24 cellular contexts compared by ENCODE assay signal in the genomic region with DNA sequence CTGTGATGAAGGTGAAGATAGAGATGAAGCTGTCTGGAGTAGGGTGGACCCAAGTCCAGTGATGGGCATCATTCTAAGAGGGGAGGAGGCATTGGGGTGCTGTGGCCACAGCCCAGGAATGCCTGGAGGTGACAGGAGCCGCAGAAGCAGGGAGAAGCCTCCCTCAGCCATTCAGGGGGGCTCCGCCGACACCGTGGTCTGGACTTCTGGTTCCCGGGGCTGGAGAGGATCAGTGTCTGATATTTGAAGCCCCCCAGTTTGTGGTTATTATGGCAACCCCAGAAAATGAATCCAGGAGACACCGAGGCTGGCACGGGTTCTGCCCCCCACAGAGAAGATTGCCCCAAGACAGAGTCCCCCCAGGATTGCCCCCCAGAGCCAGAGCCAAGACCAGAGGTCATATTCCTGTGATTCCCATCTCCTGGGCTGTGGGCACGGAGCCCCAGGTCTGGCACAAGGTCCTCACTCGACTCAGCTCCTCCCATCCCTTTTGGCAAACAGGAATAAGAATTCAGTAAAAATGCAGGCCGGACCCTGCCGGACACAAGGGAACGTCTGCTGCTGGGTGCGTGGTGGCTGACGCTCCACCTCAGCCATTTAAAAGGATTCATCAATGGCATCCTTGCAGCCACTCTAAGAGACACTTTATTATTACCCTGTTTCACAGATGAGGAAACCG.
A peak's percentile ranks its signal among the peaks of the same experiment; 100 is the strongest.
DNase-seq lines count a peak whose midpoint lies in the region; ATAC-seq and TF ChIP-seq lines count a peak whose summit lies in the region.
"Had no signal": no experiment of that assay in that cellular context is flagged by ENCODE, and none has a peak within 500 bp of the region (broad histone marks: within the 10 kb centered on the region; RNA-seq: fewer than 3 reads in every experiment).

No MANE protein-coding gene starts in this region.

- H3K4me1 Mint-ChIP-seq in mesothelial cell of epicardium: peaks cover 2% of the 10 kb centered on the region
- H3K4me1 Mint-ChIP-seq in CD14-positive monocyte: no peaks in the 10 kb centered on the region
- H3K4me1 Mint-ChIP-seq: activated B cell treated with CpG ODN at 0.5 μM for 24 hours; activated naive CD8-positive, alpha-beta T cell treated with anti-CD3 and anti-CD28 coated beads, Interleukin-2, amount 10 ng/mL, durations not matched to agents 7 days and 5 days; B cell; memory B cell had no signal

- H3K4me3 ChIP-seq in dorsolateral prefrontal cortex (no peak overlapping the region), upper lobe of right lung (no peak overlapping the region)
- H3K4me3 ChIP-seq: GM12878, K562 had no signal

- H3K27me3 ChIP-seq in dorsolateral prefrontal cortex (peaks cover 0 to 27% (median 4%) of the 10 kb centered on the region in 45 donors), upper lobe of right lung (peaks cover 22% of the 10 kb centered on the region)

- peaks cover 13% of the 10 kb centered on the region for H3K9me3 ChIP-seq in upper lobe of right lung

- H3K4me1 ChIP-seq in upper lobe of right lung: no peaks in the 10 kb centered on the region

- H3K27me3 Mint-ChIP-seq in mesothelial cell of epicardium (ENCODE audit: low read depth) (peaks cover 31% of the 10 kb centered on the region), CD14-positive monocyte (ENCODE audit: low read depth in 3 of 3) (peaks cover 5 to 16% (median 7%) of the 10 kb centered on the region in 3 donors)
- H3K27me3 Mint-ChIP-seq: activated B cell treated with CpG ODN at 0.5 μM for 24 hours; activated naive CD8-positive, alpha-beta T cell treated with anti-CD3 and anti-CD28 coated beads, Interleukin-2, amount 10 ng/mL, durations not matched to agents 7 days and 5 days; memory B cell had no signal

- intact Hi-C loops in dorsolateral prefrontal cortex (cut with DNase I) (no loop called here), upper lobe of right lung (cut with DNase I) (no loop called here), CD14-positive monocyte (cut with micrococcal nuclease) (no loop called here)

- no peak for ATAC-seq in upper lobe of right lung
- ATAC-seq: CD8-positive, alpha-beta T cell; GM12878; K562; left colon had no signal

- H3K27ac ChIP-seq in dorsolateral prefrontal cortex: no peak overlapping the region
- H3K27ac ChIP-seq in upper lobe of right lung: no peak overlapping the region

- peak; percentile 1 for DNase-seq in activated gamma-delta T cell treated with Interleukin-2 at 50 U/mL for 16 hours
- DNase-seq in activated gamma-delta T cell (lab: John Stamatoyannopoulos, UW): no peak
- DNase-seq in dorsolateral prefrontal cortex: peak in 6 of 10 donors; percentile 1 to 21 (median 16)
- DNase-seq in mesothelial cell of epicardium (ENCODE audit: low spot score in 2 of 2, unreplicated experiment in 2 of 2): peak; percentile 8 to 22
- peak; percentile 38 for DNase-seq in upper lobe of right lung
- no peak for DNase-seq in CD14-positive monocyte (ENCODE audit: low spot score)
- no peak for DNase-seq in NCI-H1436 treated with DMSO at 0.1 percent for 48 hours (lab: John Stamatoyannopoulos, UW)
- DNase-seq: ACHN; activated B cell treated with CpG ODN at 0.5 μM for 24 hours; activated CD4-positive, alpha-beta T cell treated with anti-CD3 and anti-CD28 coated beads, Interleukin-2, amount 50 U/mL, for 48 hours; effector CD8-positive, alpha-beta T cell; GOT3; hypothalamus; left colon; NCI-H1092; NCI-H187; NCI-H2171; stimulated activated CD4-positive, alpha-beta T cell treated with anti-CD3 and anti-CD28 coated beads, Interleukin-4, amount 100 ng/mL, for 4 hours had no signal

- H3K36me3 Mint-ChIP-seq in mesothelial cell of epicardium (no peaks in the 10 kb centered on the region), CD14-positive monocyte (no peaks in the 10 kb centered on the region)
- H3K36me3 Mint-ChIP-seq: activated naive CD8-positive, alpha-beta T cell treated with anti-CD3 and anti-CD28 coated beads, Interleukin-2, amount 10 ng/mL, durations not matched to agents 7 days and 5 days; CD8-positive, alpha-beta T cell had no signal

- H3K36me3 ChIP-seq in upper lobe of right lung: no peaks in the 10 kb centered on the region

- H3K27ac Mint-ChIP-seq in mesothelial cell of epicardium (no peak overlapping the region), CD14-positive monocyte (no peak overlapping the region)
- H3K27ac Mint-ChIP-seq: activated B cell treated with CpG ODN at 0.5 μM for 24 hours; activated naive CD8-positive, alpha-beta T cell treated with anti-CD3 and anti-CD28 coated beads, Interleukin-2, amount 10 ng/mL, durations not matched to agents 7 days and 5 days; B cell; CD8-positive, alpha-beta T cell; memory B cell had no signal

- H3K9me3 Mint-ChIP-seq in mesothelial cell of epicardium: peaks cover 16% of the 10 kb centered on the region
- H3K9me3 Mint-ChIP-seq in CD14-positive monocyte: peaks cover 8 to 23% (median 14%) of the 10 kb centered on the region in 7 donors

- TF ChIP-seq CTCF in dorsolateral prefrontal cortex (IDR thresholded peaks at IDR 0.05 in 54 of 56, conservative IDR thresholded peaks at IDR 0.05 in 2 of 56; ENCODE audit: low read depth in 1 of 56, partially characterized antibody in 56 of 56) (no peak), mesothelial cell of epicardium (IDR thresholded peaks at IDR 0.05; ENCODE audit: unreplicated experiment) (no peak), upper lobe of right lung (IDR thresholded peaks at IDR 0.05) (no peak), CD14-positive monocyte (IDR thresholded peaks at IDR 0.05) (no peak)

- H3K4me3 Mint-ChIP-seq in mesothelial cell of epicardium: no peak overlapping the region
- H3K4me3 Mint-ChIP-seq in CD14-positive monocyte: peak overlapping the region in 1 of 2 donors; percentile 36
- H3K4me3 Mint-ChIP-seq: activated B cell treated with CpG ODN at 0.5 μM for 24 hours; activated naive CD8-positive, alpha-beta T cell treated with anti-CD3 and anti-CD28 coated beads, Interleukin-2, amount 10 ng/mL, durations not matched to agents 7 days and 5 days; B cell; CD8-positive, alpha-beta T cell; memory B cell had no signal

Comparison
In these comparisons a context has a peak if more than half of its experiments do, and no peak if none do; other contexts are left out.
1. DNase-seq: peak in activated gamma-delta T cell treated with Interleukin-2 at 50 U/mL for 16 hours (single experiment), dorsolateral prefrontal cortex (6 of 10), mesothelial cell of epicardium (2 of 2) and upper lobe of right lung (single experiment); none in activated gamma-delta T cell (single experiment), CD14-positive monocyte (single experiment) and NCI-H1436 treated with DMSO at 0.1 percent for 48 hours (single experiment).